20 cellular contexts compared by ENCODE assay signal in genomic region chr10:5288359-5288758, GRCh38.
DNase-seq lines count a peak whose midpoint lies in the region; ATAC-seq, FAIRE-seq and TF ChIP-seq lines count a peak whose summit lies in the region.
"Had no signal": no experiment of that assay in that cellular context is flagged by ENCODE, and none has a peak within 500 bp of the region (broad histone marks: within the 10 kb centered on the region; RNA-seq: fewer than 3 reads in every experiment).

No MANE protein-coding gene starts in this region.

- H3K36me3 Mint-ChIP-seq in CD4-positive, alpha-beta memory T cell = peaks cover 18 to 19% of the 10 kb centered on the region in 2 donors
- peaks cover 0 to 33% (median 4%) of the 10 kb centered on the region in 5 donors for H3K36me3 Mint-ChIP-seq in naive thymus-derived CD4-positive, alpha-beta T cell

- peak overlapping the region; percentile 96 to 97 for H3K27ac ChIP-seq in A549
- no peak overlapping the region for H3K27ac ChIP-seq in CD4-positive, alpha-beta memory T cell (ENCODE audit: low read depth, low read length)
- H3K27ac ChIP-seq in naive thymus-derived CD4-positive, alpha-beta T cell (ENCODE audit: low read depth, low read length) = no peak overlapping the region
- H3K27ac ChIP-seq in neural cell (ENCODE audit: low read length) = no peak overlapping the region
- H3K27ac ChIP-seq: GM23248 had no signal

- H3K4me1 ChIP-seq in A549 = peaks cover 47% of the 10 kb centered on the region
- H3K4me1 ChIP-seq in CD4-positive, alpha-beta memory T cell (ENCODE audit: insufficient read depth, low read length) = peaks cover 43% of the 10 kb centered on the region
- peaks cover 23 to 24% of the 10 kb centered on the region in 2 donors for H3K4me1 ChIP-seq in naive thymus-derived CD4-positive, alpha-beta T cell (ENCODE audit: control insufficient read depth in 2 of 2, insufficient read depth in 2 of 2, low read length in 2 of 2)

- CTCF ChIA-PET in A549 (lab: Yijun Ruan, JAX) (interaction anchor here (1.5 to 3.5 kb wide), 2 partner anchors 11 to 438 kb away, joined by 8 to 15 read pairs; no protein-coding TSS in a partner anchor), HEK293T (lab: Yijun Ruan, JAX) (no interaction called here)
- CTCF ChIA-PET in CD4-positive, alpha-beta memory T cell (lab: Charles Lee; ENCODE audit: partially characterized antibody) = interaction anchor here (1.0 to 1.4 kb wide), 2 partner anchors 55 to 438 kb away, joined by 3 to 4 read pairs; no protein-coding TSS in a partner anchor
- CTCF ChIA-PET in naive thymus-derived CD4-positive, alpha-beta T cell (lab: Charles Lee) = no interaction called here

- TF ChIP-seq EP300 in A549 (IDR thresholded peaks at IDR 0.05) (no peak), neural cell (conservative IDR thresholded peaks at IDR 0.05; ENCODE audit: poor library complexity, severe bottlenecking) (peak; percentile 20)

- peaks cover 0 to 7% of the 10 kb centered on the region in 2 donors for H3K27me3 Mint-ChIP-seq in CD4-positive, alpha-beta memory T cell
- H3K27me3 Mint-ChIP-seq in naive thymus-derived CD4-positive, alpha-beta T cell = peaks cover 0 to 18% (median 0%) of the 10 kb centered on the region in 5 donors

- 91% methylated on average over 4 of the region's 4 CpGs for WGBS in A549 (ENCODE audit: missing lambda C conversion rate)

- no peak overlapping the region for H2AFZ ChIP-seq in neural cell (ENCODE audit: low read depth, low read length)
- H2AFZ ChIP-seq: GM23248 had no signal

- no peak for TF ChIP-seq CTCF in A549 (IDR thresholded peaks at IDR 0.05)
- no peak for TF ChIP-seq CTCF in neural cell (IDR thresholded peaks at IDR 0.05; ENCODE audit: poor library complexity, severe bottlenecking)

- ATAC-seq in A549 (no peak), GM19324 (IDR thresholded peaks at IDR 0.05; ENCODE audit: low FRiP score, unreplicated experiment) (no peak)
- no peak for ATAC-seq in naive thymus-derived CD4-positive, alpha-beta T cell

- FAIRE-seq in A549 (lab: Jason Lieb, UNC) = no peak
- FAIRE-seq: GM12891, GM18507, H1 had no signal

- TF ChIP-seq RAD21 in A549 (conservative IDR thresholded peaks at IDR 0.05 in 1 of 2, IDR thresholded peaks at IDR 0.05 in 1 of 2) (no peak), neural cell (conservative IDR thresholded peaks at IDR 0.05) (no peak)

- H3K4me3 ChIP-seq in A549 (no peak overlapping the region), neural cell (ENCODE audit: low read length) (no peak overlapping the region)
- H3K4me3 ChIP-seq in CD4-positive, alpha-beta memory T cell (ENCODE audit: low read length in 2 of 2) = no peak overlapping the region
- H3K4me3 ChIP-seq in naive thymus-derived CD4-positive, alpha-beta T cell (ENCODE audit: low read length) = no peak overlapping the region
- H3K4me3 ChIP-seq: GM23248 had no signal

- no peaks in the 10 kb centered on the region for H3K9me2 ChIP-seq in neural cell (ENCODE audit: insufficient read depth, low read length)

- H3K27me3 ChIP-seq in CD4-positive, alpha-beta memory T cell (ENCODE audit: insufficient read depth, low read length) = no peaks in the 10 kb centered on the region
- no peaks in the 10 kb centered on the region for H3K27me3 ChIP-seq in naive thymus-derived CD4-positive, alpha-beta T cell (ENCODE audit: control insufficient read depth in 2 of 2, insufficient read depth in 2 of 2, low read length in 2 of 2)
- H3K27me3 ChIP-seq in neural cell (ENCODE audit: insufficient read depth, low read depth, low read length) = no peaks in the 10 kb centered on the region

- peaks cover 0 to 4% (median 0%) of the 10 kb centered on the region in 8 donors for H3K9me3 Mint-ChIP-seq in CD4-positive, alpha-beta memory T cell
- H3K9me3 Mint-ChIP-seq in naive thymus-derived CD4-positive, alpha-beta T cell = peaks cover 0 to 8% (median 0%) of the 10 kb centered on the region in 11 donors
- H3K9me3 Mint-ChIP-seq: CD8-positive, alpha-beta memory T cell had no signal

- H3K9ac ChIP-seq in neural cell (ENCODE audit: low read length) = no peak overlapping the region
- H3K9ac ChIP-seq: GM23248 had no signal

- H3K4me1 Mint-ChIP-seq in CD4-positive, alpha-beta memory T cell = peaks cover 35 to 68% (median 59%) of the 10 kb centered on the region in 4 donors
- peaks cover 38 to 72% (median 61%) of the 10 kb centered on the region in 7 donors for H3K4me1 Mint-ChIP-seq in naive thymus-derived CD4-positive, alpha-beta T cell

- H4K20me1 ChIP-seq in neural cell (ENCODE audit: insufficient read depth) = no peaks in the 10 kb centered on the region

- no peak for DNase-seq in A549 (ENCODE audit: low read depth in 1 of 2, low spot score in 1 of 2)
- no peak for DNase-seq in CD4-positive, alpha-beta memory T cell
- DNase-seq in naive thymus-derived CD4-positive, alpha-beta T cell = no peak
- no peak for DNase-seq in NCI-H1930 (lab: John Stamatoyannopoulos, UW)
- no peak for DNase-seq in HEK293T (ENCODE audit: extremely low spot score)
- DNase-seq: 8988T; C1 segment of cervical spinal cord; Calu3; CD8-positive, alpha-beta memory T cell; DMS53; DMS79 treated with DMSO at 0.1 percent for 48 hours; GF-D8; GM23248; H7; HCEC 1CT had no signal

- intact Hi-C loops in CD4-positive, alpha-beta memory T cell (cut with micrococcal nuclease) = no loop called here
- intact Hi-C loops in naive thymus-derived CD4-positive, alpha-beta T cell (cut with micrococcal nuclease) = no loop called here

- H3K4me2 ChIP-seq in A549 = no peak overlapping the region
- H3K4me2 ChIP-seq in neural cell (ENCODE audit: low read length) = no peak overlapping the region

- H3K9me3 ChIP-seq in A549 (peaks cover 40% of the 10 kb centered on the region), neural cell (ENCODE audit: low read length) (no peaks in the 10 kb centered on the region)
- no peaks in the 10 kb centered on the region for H3K9me3 ChIP-seq in CD4-positive, alpha-beta memory T cell (ENCODE audit: control insufficient read depth in 1 of 2, low read length in 2 of 2)
- no peaks in the 10 kb centered on the region for H3K9me3 ChIP-seq in naive thymus-derived CD4-positive, alpha-beta T cell (ENCODE audit: control insufficient read depth in 2 of 3, low read length in 3 of 3)

- POLR2A ChIA-PET in A549 (lab: Yijun Ruan, JAX) = interaction anchor here (0.5 kb wide), 1 partner anchor 442 kb away, joined by 3 read pairs; no protein-coding TSS in a partner anchor
- POLR2A ChIA-PET in CD4-positive, alpha-beta memory T cell (lab: Charles Lee; ENCODE audit: partially characterized antibody) = interaction anchor here (1.0 to 1.2 kb wide), 2 partner anchors 8 to 25 kb away, joined by 3 to 5 read pairs; no protein-coding TSS in a partner anchor
- POLR2A ChIA-PET in naive thymus-derived CD4-positive, alpha-beta T cell (lab: Charles Lee) = interaction anchor here (0.7 to 1.1 kb wide), 2 partner anchors 10 to 158 kb away, joined by 3 read pairs; no protein-coding TSS in a partner anchor
- POLR2A ChIA-PET in HEK293T (lab: Yijun Ruan, JAX) = no interaction called here

- peak overlapping the region in 5 of 7 donors; percentile 10 to 68 (median 54) for H3K27ac Mint-ChIP-seq in CD4-positive, alpha-beta memory T cell
- H3K27ac Mint-ChIP-seq in naive thymus-derived CD4-positive, alpha-beta T cell = peak overlapping the region in 5 of 9 donors; percentile 19 to 95 (median 49)

- no peaks in the 10 kb centered on the region for H3K36me3 ChIP-seq in CD4-positive, alpha-beta memory T cell (ENCODE audit: insufficient read depth, low read length)
- H3K36me3 ChIP-seq in naive thymus-derived CD4-positive, alpha-beta T cell (ENCODE audit: control insufficient read depth in 2 of 3, insufficient read depth in 3 of 3, low read length in 3 of 3) = no peaks in the 10 kb centered on the region
- H3K36me3 ChIP-seq in neural cell (ENCODE audit: insufficient read depth, low read length) = no peaks in the 10 kb centered on the region

- H3F3A ChIP-seq in neural cell (ENCODE audit: insufficient read depth, low read length, poor library complexity, severe bottlenecking) = no peaks in the 10 kb centered on the region

- peak overlapping the region in 2 of 8 donors; percentile 16 to 22 for H3K4me3 Mint-ChIP-seq in CD4-positive, alpha-beta memory T cell
- H3K4me3 Mint-ChIP-seq in naive thymus-derived CD4-positive, alpha-beta T cell = no peak overlapping the region
- H3K4me3 Mint-ChIP-seq: CD8-positive, alpha-beta memory T cell had no signal

- no peak for TF ChIP-seq POLR2A in A549 (IDR thresholded peaks at IDR 0.05; ENCODE audit: low read length)

- H3K79me2 ChIP-seq in neural cell (replicated peaks; ENCODE audit: insufficient read depth, low read length) = no peaks in the 10 kb centered on the region

TF ChIP-seq in A549, 52 proteins besides CTCF, POLR2A, EP300 and RAD21:
- TF ChIP-seq JUNB (IDR thresholded peaks at IDR 0.05) (no peak), POLR2AphosphoS2 (conservative IDR thresholded peaks at IDR 0.05; ENCODE audit: low read length) (no peak)
TF ChIP-seq in A549: peak in this region for 0.

TF ChIP-seq in neural cell, 6 proteins besides CTCF, POLR2A, EP300 and RAD21 (continues in another document):
- no peak for TF ChIP-seq EZH2 (IDR thresholded peaks at IDR 0.05; ENCODE audit: borderline replicate concordance, insufficient read depth, low read length, poor library complexity, severe bottlenecking)

TF ChIP-seq in HEK293T, 16 proteins besides CTCF, POLR2A, EP300 and RAD21:
- TF ChIP-seq PKNOX1 (IDR thresholded peaks at IDR 0.05) (no peak), SUZ12 (IDR thresholded peaks at IDR 0.05) (no peak), LEF1 (IDR thresholded peaks at IDR 0.05; ENCODE audit: borderline replicate concordance) (no peak), FOXK2 (IDR thresholded peaks at IDR 0.05) (no peak), TARDBP (IDR thresholded peaks at IDR 0.05) (no peak), ELF4 (IDR thresholded peaks at IDR 0.05) (no peak), ARNT (IDR thresholded peaks at IDR 0.05) (no peak), L3MBTL2 (conservative IDR thresholded peaks at IDR 0.05) (no peak), CTBP1 (IDR thresholded peaks at IDR 0.05; ENCODE audit: borderline replicate concordance) (no peak), BHLHE40 (IDR thresholded peaks at IDR 0.05; ENCODE audit: borderline replicate concordance) (no peak), NFRKB (IDR thresholded peaks at IDR 0.05) (no peak)

Comparison
In these comparisons a context has a peak if more than half of its experiments do, and no peak if none do; other contexts are left out.
1. H3K27ac ChIP-seq: peak in A549 (2 of 2); none in CD4-positive, alpha-beta memory T cell (single experiment), naive thymus-derived CD4-positive, alpha-beta T cell (single experiment) and neural cell (single experiment).
2. CTCF ChIA-PET loops: an anchor here in A549 (1.5 to 3.5 kb wide) and CD4-positive, alpha-beta memory T cell (1.0 to 1.4 kb wide); none called in naive thymus-derived CD4-positive, alpha-beta T cell and HEK293T.